In the genomic region with DNA sequence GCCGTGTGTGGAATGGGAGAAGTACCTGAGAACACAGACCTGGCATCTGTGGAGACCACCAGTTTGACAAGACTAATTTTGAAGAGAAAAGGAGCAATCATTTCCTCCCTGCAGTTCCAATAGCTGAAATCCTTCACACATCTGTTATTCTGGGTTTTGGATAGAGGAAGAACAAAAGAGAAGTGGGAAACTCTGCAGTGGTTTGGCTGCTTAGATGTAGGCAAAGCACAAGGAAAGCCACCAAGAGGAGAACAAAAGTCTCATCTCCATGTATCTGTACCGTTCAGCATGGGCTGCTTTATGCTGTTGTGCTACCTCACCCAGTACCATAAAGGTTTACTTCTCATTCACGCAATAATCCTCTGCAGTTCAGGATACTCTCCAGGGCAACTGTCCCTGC, we compare ENCODE assay signal across 20 cellular contexts.
"Had no signal": no experiment of that assay in that cellular context is flagged by ENCODE, and none has a peak within 500 bp of the region (broad histone marks: within the 10 kb centered on the region; RNA-seq: fewer than 3 reads in every experiment).

No MANE protein-coding gene starts in this region.

- H3K27ac ChIP-seq: cardiac muscle cell, dorsolateral prefrontal cortex, hepatocyte, lower lobe of right lung, neutrophil, sigmoid colon, stomach had no signal

- H3K27me3 ChIP-seq: cardiac muscle cell, hepatocyte, neutrophil, sigmoid colon, stomach had no signal

- H3K4me1 ChIP-seq: lower lobe of right lung, stomach had no signal

- FAIRE-seq: keratinocyte had no signal

- ATAC-seq: activated CD8-positive, alpha-beta T cell treated with anti-CD3 and anti-CD28 coated beads for 36 hours; activated T-helper 17 cell treated with anti-CD3 and anti-CD28 coated beads, Interleukin-2, amount 50 U/mL, for 72 hours; lower lobe of right lung; natural killer cell; stimulated activated effector memory CD8-positive, alpha-beta T cell treated with anti-CD3 and anti-CD28 coated beads, Interleukin-12 subunit alpha, Interleukin-12 subunit beta, amount 100 ng/mL, for 72 hours had no signal

- H3K4me3 ChIP-seq: cardiac muscle cell, dorsolateral prefrontal cortex, hepatocyte, lower lobe of right lung, sigmoid colon, stomach had no signal

- H3K36me3 ChIP-seq: cardiac muscle cell, lower lobe of right lung, neutrophil, sigmoid colon, stomach had no signal

- H3K4me2 ChIP-seq: hepatocyte had no signal

- H3K9me3 ChIP-seq: neutrophil had no signal

- H2AFZ ChIP-seq: hepatocyte had no signal

- DNase-seq: activated CD4-positive, alpha-beta T cell treated with anti-CD3 and anti-CD28 coated beads, Interleukin-2, amount 10 ng/mL, durations not matched to agents 24 days and 14 days; activated CD4-positive, CD25-positive, alpha-beta regulatory T cell; activated CD8-positive, alpha-beta T cell treated with anti-CD3 and anti-CD28 coated beads for 36 hours; activated naive CD4-positive, alpha-beta T cell treated with Interleukin-2 at 50 U/mL for 16 hours; activated naive CD8-positive, alpha-beta T cell treated with anti-CD3 and anti-CD28 coated beads, Interleukin-2, amount 10 ng/mL, durations not matched to agents 7 days and 5 days; activated T-cell treated with anti-CD3 and anti-CD28 coated beads, Interleukin-2, amount 50 U/mL, for 1 hour; amygdala; dorsolateral prefrontal cortex; lower lobe of right lung; natural killer cell; sigmoid colon; stimulated activated CD4-positive, alpha-beta T cell treated with anti-CD3 and anti-CD28 coated beads, Interleukin-4, amount 100 ng/mL, for 24 hours; stomach; trophoblast cell had no signal
